Comparison of ENCODE assay signal across 8 cellular contexts in genomic region chr1:149211757-149212420, GRCh38.
DNase-seq lines count a peak whose midpoint lies in the region; ATAC-seq, FAIRE-seq and TF ChIP-seq lines count a peak whose summit lies in the region.
"Not testable (repeated sequence)": the region's sequence is repeated elsewhere in the genome, so short reads cannot be mapped to it uniquely, and the experiment has no call there.

No MANE protein-coding gene starts in this region.

- not testable (repeated sequence) for H3K36me3 ChIP-seq in psoas muscle (ENCODE audit: insufficient read depth in 1 of 2, low read depth in 1 of 2)

- peak overlapping the region; percentile 56 for H3K27ac ChIP-seq in psoas muscle

- not testable (repeated sequence) for H3K4me1 Mint-ChIP-seq in T-helper 17 cell

- not testable (repeated sequence) for DNase-seq in GM19239 (ENCODE audit: insufficient read length, low spot score); T-helper 17 cell; psoas muscle

- intact Hi-C loops in psoas muscle (cut with DNase I): not testable (repeated sequence)

- WGBS in psoas muscle, 3 donors: 51 to 75% (median 52%) methylated on average over 1 of the region's 5 CpGs

- not testable (repeated sequence) for H3K27me3 Mint-ChIP-seq in T-helper 17 cell

- H3K36me3 Mint-ChIP-seq in T-helper 17 cell (ENCODE audit: low read depth): not testable (repeated sequence)

- TF ChIP-seq CTCF in psoas muscle (IDR thresholded peaks at IDR 0.05): not testable (repeated sequence)

- not testable (repeated sequence) for H3K4me1 ChIP-seq in psoas muscle

- not testable (repeated sequence) for H3K9me3 ChIP-seq in T-helper 17 cell (ENCODE audit: control insufficient read depth, low read length, poor library complexity, severe bottlenecking); psoas muscle

- H3K27me3 ChIP-seq in psoas muscle (ENCODE audit: insufficient read depth in 3 of 3, low read length in 2 of 3): not testable (repeated sequence)

- FAIRE-seq in GM19239 (lab: Jason Lieb, UNC): peak; percentile 64

- H3K4me3 Mint-ChIP-seq in T-helper 17 cell: not testable (repeated sequence)

- H3K4me3 ChIP-seq in psoas muscle: not testable (repeated sequence)

- ATAC-seq in GM18499 (IDR thresholded peaks at IDR 0.05; ENCODE audit: insufficient read depth, unreplicated experiment) (peak; percentile 52), GM21423 (IDR thresholded peaks at IDR 0.05; ENCODE audit: unreplicated experiment) (peak; percentile 80), HG02623 (IDR thresholded peaks at IDR 0.05; ENCODE audit: unreplicated experiment) (peak; percentile 61), HG03039 (IDR thresholded peaks at IDR 0.05; ENCODE audit: unreplicated experiment) (peak; percentile 54), HG03439 (IDR thresholded peaks at IDR 0.05; ENCODE audit: unreplicated experiment) (peak; percentile 64), T-helper 17 cell (peak; percentile 40), psoas muscle (peak in 3 of 4 donors; percentile 9 to 26 (median 13))

- H3K27ac Mint-ChIP-seq in T-helper 17 cell: not testable (repeated sequence)

Comparison
In these comparisons a context has a peak if more than half of its experiments do, and no peak if none do; other contexts are left out.
1. ATAC-seq: peak in every context shown above with its lines; median percentile 80 in GM21423; 64 in HG03439; 61 in HG02623; 54 in HG03039; 52 in GM18499; 40 in T-helper 17 cell; 13 in psoas muscle.